In the genomic region with DNA sequence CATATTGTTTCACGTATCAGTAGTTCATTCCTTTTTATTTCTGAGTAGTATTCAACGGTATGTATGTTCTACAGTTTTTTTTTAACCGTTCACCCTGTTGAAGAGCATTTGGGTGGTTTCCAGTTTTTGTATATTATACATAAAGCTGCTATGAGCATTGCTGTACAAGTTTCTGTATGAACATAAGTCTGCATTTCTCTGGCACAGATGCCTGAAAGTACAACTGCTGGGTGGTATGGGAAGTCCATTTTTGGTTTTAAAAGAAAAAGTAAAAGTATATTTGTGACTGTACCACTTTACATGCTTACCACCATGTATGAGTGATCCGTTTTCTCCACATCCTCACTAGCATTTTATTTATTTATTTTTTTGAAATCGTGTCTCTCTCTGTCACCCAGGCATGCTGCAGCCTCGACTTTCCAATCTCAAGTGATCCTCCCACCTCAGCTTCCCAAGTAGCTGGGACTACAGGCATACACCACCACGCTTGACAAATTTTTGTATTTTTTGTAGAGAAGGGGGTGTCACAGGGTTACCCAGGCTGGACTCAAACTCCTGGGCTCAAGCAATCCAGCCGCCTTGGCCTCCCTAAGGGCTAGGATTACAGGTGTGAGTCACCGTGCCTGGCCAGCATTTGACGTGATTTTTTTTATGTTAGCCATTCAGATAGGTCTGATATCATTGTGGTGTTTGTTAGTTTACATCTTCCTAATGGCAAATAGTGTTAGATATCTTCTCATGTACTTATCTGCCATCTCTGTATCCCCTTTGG, we compare ENCODE assay signal across 11 cellular contexts. TPM values are rescaled to one million over a fixed set of nuclear protein-coding genes. Genes with fewer than 3 reads are reported as not detected.
A peak's percentile ranks its signal among the peaks of the same experiment; 100 is the strongest.
DNase-seq lines count a peak whose midpoint lies in the region; ATAC-seq and FAIRE-seq lines count a peak whose summit lies in the region.
"Had no signal": no experiment of that assay in that cellular context is flagged by ENCODE, and none has a peak within 500 bp of the region (broad histone marks: within the 10 kb centered on the region; RNA-seq: fewer than 3 reads in every experiment).

No MANE protein-coding gene starts in this region.

- H3K27ac Mint-ChIP-seq in activated CD4-positive, alpha-beta memory T cell treated with anti-CD3 and anti-CD28 coated beads for 36 hours, result no peak overlapping the region

- no peak for DNase-seq in GM18507 (ENCODE audit: extremely low spot score, insufficient read length, low read depth)
- DNase-seq in RKO (ENCODE audit: low spot score), result peak; percentile 30
- DNase-seq in OCI-M1 (lab: John Stamatoyannopoulos, UW), result no peak
- no peak for DNase-seq in NCI-H2227 treated with DMSO at 0.1 percent for 48 hours (lab: John Stamatoyannopoulos, UW)
- no peak for DNase-seq in activated CD4-positive, alpha-beta memory T cell treated with anti-CD3 and anti-CD28 coated beads for 36 hours
- DNase-seq in NCI-H2171 treated with DMSO at 0.1 percent for 48 hours (lab: John Stamatoyannopoulos, UW), result no peak
- DNase-seq: aorta had no signal

- CTCF ChIA-PET in activated CD4-positive, alpha-beta memory T cell treated with anti-CD3 and anti-CD28 coated beads for 36 hours (lab: Charles Lee), result interaction anchor here (0.6 to 2.8 kb wide), 2 partner anchors 7 to 474 kb away, joined by 3 to 10 read pairs; no protein-coding TSS in a partner anchor

- FAIRE-seq in GM18507 (lab: Jason Lieb, UNC), result peak; percentile 65

- POLR2A ChIA-PET in activated CD4-positive, alpha-beta memory T cell treated with anti-CD3 and anti-CD28 coated beads for 36 hours (lab: Charles Lee), result no interaction called here

- no peaks in the 10 kb centered on the region for H3K9me3 Mint-ChIP-seq in activated CD4-positive, alpha-beta memory T cell treated with anti-CD3 and anti-CD28 coated beads for 36 hours

- ATAC-seq in GM21381 (IDR thresholded peaks at IDR 0.05; ENCODE audit: unreplicated experiment) (peak; percentile 75), HG03039 (IDR thresholded peaks at IDR 0.05; ENCODE audit: unreplicated experiment) (peak; percentile 81)

- H3K27me3 Mint-ChIP-seq in activated CD4-positive, alpha-beta memory T cell treated with anti-CD3 and anti-CD28 coated beads for 36 hours, result peaks cover 42% of the 10 kb centered on the region

- H3K4me1 Mint-ChIP-seq in activated CD4-positive, alpha-beta memory T cell treated with anti-CD3 and anti-CD28 coated beads for 36 hours (ENCODE audit: low read depth), result peaks cover 9% of the 10 kb centered on the region

- no peaks in the 10 kb centered on the region for H3K36me3 Mint-ChIP-seq in activated CD4-positive, alpha-beta memory T cell treated with anti-CD3 and anti-CD28 coated beads for 36 hours

- H3K4me3 Mint-ChIP-seq in activated CD4-positive, alpha-beta memory T cell treated with anti-CD3 and anti-CD28 coated beads for 36 hours, result no peak overlapping the region

- intact Hi-C loops in activated CD4-positive, alpha-beta memory T cell treated with anti-CD3 and anti-CD28 coated beads for 36 hours (cut with micrococcal nuclease), result loop anchor here (10.0 kb wide), 1 partner anchor 189 kb away; no protein-coding TSS in a partner anchor

RNA-seq across cellular contexts. Expression of a gene that starts 11.0 kb away (rescaled TPM):
- not detected for total RNA-seq in activated CD4-positive, alpha-beta memory T cell treated with anti-CD3 and anti-CD28 coated beads for 36 hours
- total RNA-seq: fibroblast of lung, smooth muscle cell had no signal
